ENCODE assay signal across 30 cellular contexts in genomic region chr3:15174953-15175352, GRCh38.
"Had no signal": no experiment of that assay in that cellular context is flagged by ENCODE, and none has a peak within 500 bp of the region (broad histone marks: within the 10 kb centered on the region; RNA-seq: fewer than 3 reads in every experiment).

No MANE protein-coding gene starts in this region.

- H3K9me3 ChIP-seq: ascending aorta, body of pancreas, MG63, Peyer's patch had no signal

- H3K36me3 Mint-ChIP-seq: activated naive CD4-positive, alpha-beta T cell treated with anti-CD3 and anti-CD28 coated beads, Interleukin-2, amount 50 U/mL, for 72 hours; WTC11 had no signal

- H3K4me1 ChIP-seq: ascending aorta, Peyer's patch had no signal

- H3K27me3 ChIP-seq: ascending aorta, body of pancreas, Peyer's patch had no signal

- H3K4me3 ChIP-seq: ascending aorta, body of pancreas, MG63, Peyer's patch had no signal

- ATAC-seq: activated CD8-positive, alpha-beta T cell treated with anti-CD3 and anti-CD28 coated beads, Interleukin-2, amount 10 ng/mL, durations not matched to agents 7 days and 5 days; activated naive CD4-positive, alpha-beta T cell treated with anti-CD3 and anti-CD28 coated beads, Interleukin-2, amount 50 U/mL, for 72 hours; activated naive CD8-positive, alpha-beta T cell treated with anti-CD3 and anti-CD28 coated beads, Interleukin-2, amount 50 U/mL, for 24 hours; body of pancreas; T-helper 17 cell; WTC11 had no signal

- H3K4me3 Mint-ChIP-seq: activated CD8-positive, alpha-beta T cell treated with anti-CD3 and anti-CD28 coated beads, Interleukin-2, amount 10 ng/mL, durations not matched to agents 7 days and 5 days; activated naive CD8-positive, alpha-beta T cell treated with anti-CD3 and anti-CD28 coated beads, Interleukin-2, amount 50 U/mL, for 24 hours; activated T-cell treated with anti-CD3 and anti-CD28 coated beads, Interleukin-2, amount 50 U/mL, for 24 hours; activated T-helper 1 cell treated with anti-CD3 and anti-CD28 coated beads, Interleukin-12 subunit alpha, Interleukin-12 subunit beta, Interleukin-2, Interleukin-4 antibody, amounts not matched to agents 30 ng/mL and 10 ng/mL and 1 ng/mL, durations not matched to agents 14 hours and 24 hours and 36 hours; T-helper 17 cell; WTC11 had no signal

- H3K27ac ChIP-seq: ascending aorta, body of pancreas, Peyer's patch had no signal

- FAIRE-seq: bronchial epithelial cell had no signal

- H3K27ac Mint-ChIP-seq: activated CD8-positive, alpha-beta T cell treated with anti-CD3 and anti-CD28 coated beads, Interleukin-2, amount 10 ng/mL, durations not matched to agents 7 days and 5 days; activated naive CD4-positive, alpha-beta T cell treated with anti-CD3 and anti-CD28 coated beads, Interleukin-2, amount 50 U/mL, for 72 hours; activated naive CD8-positive, alpha-beta T cell treated with anti-CD3 and anti-CD28 coated beads, Interleukin-2, amount 50 U/mL, for 24 hours; activated T-cell treated with anti-CD3 and anti-CD28 coated beads, Interleukin-2, amount 50 U/mL, for 24 hours; activated T-helper 1 cell treated with anti-CD3 and anti-CD28 coated beads, Interleukin-12 subunit alpha, Interleukin-12 subunit beta, Interleukin-2, Interleukin-4 antibody, amounts not matched to agents 30 ng/mL and 10 ng/mL and 1 ng/mL, durations not matched to agents 14 hours and 24 hours and 36 hours; T-helper 17 cell; WTC11 had no signal

- DNase-seq: activated CD4-positive, alpha-beta T cell treated with anti-CD3 and anti-CD28 coated beads for 48 hours; activated CD4-positive, alpha-beta T cell treated with anti-CD3 and anti-CD28 coated beads, Interleukin-2, amount 50 U/mL, for 4 hours; activated CD4-positive, CD25-positive, alpha-beta regulatory T cell treated with anti-CD3 and anti-CD28 coated beads, Interleukin-2, amount 50 U/mL, for 72 hours; activated CD8-positive, alpha-beta T cell treated with anti-CD3 and anti-CD28 coated beads, Interleukin-2, amount 10 ng/mL, durations not matched to agents 7 days and 5 days; activated effector memory CD4-positive, alpha-beta T cell treated with Interleukin-2 at 50 U/mL for 16 hours; activated naive CD4-positive, alpha-beta T cell; activated naive CD8-positive, alpha-beta T cell treated with anti-CD3 and anti-CD28 coated beads, Interleukin-2, amount 50 U/mL, for 24 hours; activated T-cell treated with anti-CD3 and anti-CD28 coated beads, Interleukin-2, amount 50 U/mL, for 24 hours; amniotic stem cell; body of pancreas; MG63; MV-4-11; NCI-H1092 treated with DMSO at 0.1 percent for 48 hours; NCI-H1417 treated with DMSO at 0.1 percent for 48 hours; NCI-H1694; NCI-H2029; NCI-H2107; NCI-H2171 treated with DMSO at 0.1 percent for 48 hours; NCI-H226; NCI-H526 treated with DMSO at 0.1 percent for 48 hours; NCI-H82; Peyer's patch; SIG-M5; T-helper 17 cell; T-helper 9 cell had no signal

- H3K36me3 ChIP-seq: ascending aorta, MG63, Peyer's patch had no signal

- H3K9me3 Mint-ChIP-seq: activated naive CD8-positive, alpha-beta T cell treated with anti-CD3 and anti-CD28 coated beads, Interleukin-2, amount 50 U/mL, for 24 hours; activated T-cell treated with anti-CD3 and anti-CD28 coated beads, Interleukin-2, amount 50 U/mL, for 24 hours; activated T-helper 1 cell treated with anti-CD3 and anti-CD28 coated beads, Interleukin-12 subunit alpha, Interleukin-12 subunit beta, Interleukin-2, Interleukin-4 antibody, amounts not matched to agents 30 ng/mL and 10 ng/mL and 1 ng/mL, durations not matched to agents 14 hours and 24 hours and 36 hours; WTC11 had no signal
